Comparison of ENCODE assay signal across 12 cellular contexts in genomic region chr3:69338891-69339290, GRCh38.
"Had no signal": no experiment of that assay in that cellular context is flagged by ENCODE, and none has a peak within 500 bp of the region (broad histone marks: within the 10 kb centered on the region; RNA-seq: fewer than 3 reads in every experiment).

No MANE protein-coding gene starts in this region.

- DNase-seq: activated CD4-positive, alpha-beta T cell treated with anti-CD3 and anti-CD28 coated beads, Interleukin-2, amount 50 U/mL, for 4 hours; activated gamma-delta T cell treated with Interleukin-2 at 50 U/mL for 16 hours; head of caudate nucleus; kidney glomerular epithelial cell; occipital lobe; stimulated activated CD4-positive, alpha-beta T cell treated with anti-CD3 and anti-CD28 coated beads, Interleukin-15, amount 100 ng/mL, for 24 hours; stimulated activated CD4-positive, alpha-beta T cell treated with anti-CD3 and anti-CD28 coated beads, Interleukin-2, amount 100 ng/mL, for 48 hours; stimulated activated naive CD8-positive, alpha-beta T cell treated with anti-CD3 and anti-CD28 coated beads, Interleukin-15, amount 100 ng/mL, for 72 hours; T-helper 2 cell had no signal

- H3K9me3 ChIP-seq: suprapubic skin had no signal

- ATAC-seq: activated naive CD4-positive, alpha-beta T cell treated with anti-CD3 and anti-CD28 coated beads, Interleukin-2, amount 50 U/mL, for 72 hours; stimulated activated naive CD8-positive, alpha-beta T cell treated with anti-CD3 and anti-CD28 coated beads, Interleukin-15, amount 100 ng/mL, for 72 hours had no signal

- H3K4me3 ChIP-seq: skin epidermis, suprapubic skin had no signal

- H3K27me3 ChIP-seq: suprapubic skin had no signal

- H3K36me3 ChIP-seq: suprapubic skin had no signal
